In genomic region chr16:24075929-24076716, GRCh38 we compare ENCODE assay signal across 10 cellular contexts.
DNase-seq lines count a peak whose midpoint lies in the region; ATAC-seq, FAIRE-seq and TF ChIP-seq lines count a peak whose summit lies in the region.
"Had no signal": no experiment of that assay in that cellular context is flagged by ENCODE, and none has a peak within 500 bp of the region (broad histone marks: within the 10 kb centered on the region; RNA-seq: fewer than 3 reads in every experiment).

No MANE protein-coding gene starts in this region.

- no peak overlapping the region for H3K4me3 ChIP-seq in GM12865 (ENCODE audit: low read depth, low read length)
- no peak overlapping the region for H3K4me3 ChIP-seq in HAP-1
- H3K4me3 ChIP-seq in HepG2 (replicated peaks in 1 of 3; ENCODE audit: insufficient read depth in 1 of 3, low read depth in 2 of 3, low read length in 3 of 3): no peak overlapping the region
- no peak overlapping the region for H3K4me3 ChIP-seq in body of pancreas
- H3K4me3 ChIP-seq: skin epidermis had no signal

- H3K27ac ChIP-seq in RWPE1 (no peak overlapping the region), HepG2 (ENCODE audit: extremely low read length, insufficient read depth, low read length) (no peak overlapping the region), body of pancreas (no peak overlapping the region)
- H3K27ac ChIP-seq: skin epidermis had no signal

- H3K27me3 Mint-ChIP-seq in memory B cell: no peaks in the 10 kb centered on the region

- TF ChIP-seq CTCF in GM12865 (IDR thresholded peaks at IDR 0.05; ENCODE audit: insufficient read depth, low read depth, low read length, missing control alignments) (no peak), RWPE1 (conservative IDR thresholded peaks at IDR 0.05; ENCODE audit: low read depth) (no peak), HepG2 (CRISPR knock-in tag; IDR thresholded peaks at IDR 0.05) (no peak), body of pancreas (IDR thresholded peaks at IDR 0.05) (no peak), D721Med (IDR thresholded peaks at IDR 0.05; ENCODE audit: insufficient read depth, missing control alignments) (no peak)

- CTCF ChIA-PET in RWPE1 (lab: Yijun Ruan, JAX) (interaction anchor here (0.7 kb wide), 1 partner anchor 8 kb away, joined by 3 read pairs; no protein-coding TSS in a partner anchor), HepG2 (lab: Yijun Ruan, JAX; ENCODE audit: low intra/inter-chr PET ratio, low total read pairs) (interaction anchor here (0.7 kb wide), 1 partner anchor 25 kb away, joined by 3 read pairs; no protein-coding TSS in a partner anchor)

- peak overlapping the region; percentile 68 for H3K4me3 Mint-ChIP-seq in memory B cell

- intact Hi-C loops in HepG2 (cut with micrococcal nuclease; ENCODE audit: unreplicated experiment): no loop called here
- intact Hi-C loops in body of pancreas (cut with DNase I): no loop called here

- ATAC-seq in memory B cell (ENCODE audit: low read depth): no peak
- ATAC-seq in GM19023 (IDR thresholded peaks at IDR 0.05; ENCODE audit: unreplicated experiment): no peak
- no peak for ATAC-seq in HepG2
- ATAC-seq in body of pancreas: no peak

- DNase-seq in GM12865 (ENCODE audit: low read depth) (peak; percentile 34), HAP-1 (ENCODE audit: low spot score in 2 of 2) (peak; percentile 26 to 59), RWPE1 (ENCODE audit: low spot score) (peak; percentile 22), memory B cell (ENCODE audit: low spot score in 2 of 2) (no peak), HepG2 (ENCODE audit: low spot score) (no peak), body of pancreas (no peak), D721Med (ENCODE audit: insufficient read length, low spot score) (no peak)
- DNase-seq: NCI-H2107 had no signal

- TF ChIP-seq RAD21 in HepG2 (CRISPR knock-in tag; IDR thresholded peaks at IDR 0.05): no peak

- H3K9ac ChIP-seq in HepG2 (ENCODE audit: insufficient read depth, low read depth, low read length): no peak overlapping the region

- TF ChIP-seq EP300 in HepG2 (IDR thresholded peaks at IDR 0.05; ENCODE audit: low read depth in 2 of 2, low read length in 2 of 2) (no peak), HepG2 (CRISPR knock-in tag; IDR thresholded peaks at IDR 0.05; ENCODE audit: borderline replicate concordance) (no peak)

- H3K27me3 ChIP-seq in HAP-1 (ENCODE audit: low read depth): no peaks in the 10 kb centered on the region
- 0 out of 5 replicates have a peak, but pooled peaks cover 0 to 3% of the 10 kb centered on the region in 2 experiments for H3K27me3 ChIP-seq in HepG2 (ENCODE audit: control insufficient read depth in 1 of 2, insufficient read depth in 2 of 2, low read length in 2 of 2)
- H3K27me3 ChIP-seq in body of pancreas: no peaks in the 10 kb centered on the region

- H4K20me1 ChIP-seq in HepG2 (ENCODE audit: insufficient read depth, low read length): no peaks in the 10 kb centered on the region

- 0% methylated on average over 6 of the region's 6 CpGs for WGBS in HepG2 (ENCODE audit: low lambda C conversion rate)
- 28 to 40% methylated on average over 6 of the region's 6 CpGs for WGBS in body of pancreas, 2 donors

- H3K79me2 ChIP-seq in HepG2 (ENCODE audit: insufficient read depth, low read length): no peaks in the 10 kb centered on the region

- no peak overlapping the region for H2AFZ ChIP-seq in HepG2 (ENCODE audit: low read length)

- no peak for TF ChIP-seq POLR2A in HepG2 (IDR thresholded peaks at IDR 0.05; ENCODE audit: insufficient read depth in 1 of 2, low read depth in 2 of 2, low read length in 2 of 2)
- TF ChIP-seq POLR2A in body of pancreas (IDR thresholded peaks at IDR 0.05): no peak

- peaks cover 59% of the 10 kb centered on the region for H3K4me1 Mint-ChIP-seq in memory B cell

- POLR2A ChIA-PET in RWPE1 (lab: Yijun Ruan, JAX; ENCODE audit: low non-redundant PET) (no interaction called here), HepG2 (lab: Yijun Ruan, JAX) (no interaction called here)

- H3K9me3 Mint-ChIP-seq in memory B cell: no peaks in the 10 kb centered on the region

- H3K36me3 ChIP-seq in HAP-1 (replicated peaks) (no peaks in the 10 kb centered on the region), HepG2 (replicated peaks in 1 of 2; ENCODE audit: control insufficient read depth in 1 of 2, insufficient read depth in 2 of 2, low read length in 2 of 2) (no peaks in the 10 kb centered on the region), body of pancreas (replicated peaks in 1 of 2; ENCODE audit: insufficient read depth in 1 of 2, low read depth in 2 of 2) (no peaks in the 10 kb centered on the region)

- BruUV-seq in HepG2 (replicated peaks; lab: Mats Ljungman, UMichigan): no TSS peak

- H3K4me1 ChIP-seq in HAP-1 (peaks cover 4% of the 10 kb centered on the region), HepG2 (ENCODE audit: insufficient read depth, low read length) (no peaks in the 10 kb centered on the region), body of pancreas (no peaks in the 10 kb centered on the region)

- H3K4me2 ChIP-seq in HepG2 (ENCODE audit: low read depth, low read length): no peak overlapping the region

- peaks cover 16% of the 10 kb centered on the region for H3K36me3 Mint-ChIP-seq in memory B cell

- peak overlapping the region; percentile 97 for H3K27ac Mint-ChIP-seq in memory B cell

- H3K9me3 ChIP-seq in HAP-1 (no peaks in the 10 kb centered on the region), HepG2 (ENCODE audit: low read length) (no peaks in the 10 kb centered on the region), body of pancreas (no peaks in the 10 kb centered on the region)

- in situ Hi-C loops in HAP-1 (cut with MboI; ENCODE audit: low sequenced_read_pairs): no loop called here
- in situ Hi-C loops in HepG2 (cut with HindIII; ENCODE audit: extremely low pct_ligation_motif_present, low pct_unique_long_range_greater_than_20kb): loop anchor here (10.0 kb wide), 1 partner anchor 179 kb away; the partner anchor contains the start of gene CACNG3

- FAIRE-seq in HepG2 (lab: Jason Lieb, UNC) (no peak), D721Med (lab: Jason Lieb, UNC) (no peak)

TF ChIP-seq in HepG2, 621 proteins besides CTCF, POLR2A, EP300 and RAD21:
- no peak for TF ChIP-seq NR0B2 (CRISPR knock-in tag; IDR thresholded peaks at IDR 0.05)
- TF ChIP-seq U2AF1 (optimal IDR thresholded peaks at IDR 0.05; ENCODE audit: low read depth, low read length): no peak
- no peak for TF ChIP-seq MXD1 (CRISPR knock-in tag; IDR thresholded peaks at IDR 0.05)
- no peak for TF ChIP-seq ZNF484 (CRISPR knock-in tag; IDR thresholded peaks at IDR 0.05; ENCODE audit: borderline replicate concordance, low read depth)
- no peak for TF ChIP-seq ELF1 (CRISPR knock-in tag; IDR thresholded peaks at IDR 0.05)
- TF ChIP-seq EED (CRISPR knock-in tag; IDR thresholded peaks at IDR 0.05): no peak
- no peak for TF ChIP-seq ZNF7 (CRISPR knock-in tag; IDR thresholded peaks at IDR 0.05)
- TF ChIP-seq STAG1 (CRISPR knock-in tag; IDR thresholded peaks at IDR 0.05): no peak
- no peak for TF ChIP-seq TCF12 (IDR thresholded peaks at IDR 0.05)
- TF ChIP-seq TCF12 (CRISPR knock-in tag; IDR thresholded peaks at IDR 0.05): no peak
- TF ChIP-seq THAP11 (CRISPR knock-in tag; IDR thresholded peaks at IDR 0.05): no peak
- TF ChIP-seq ZNF749 (CRISPR knock-in tag; IDR thresholded peaks at IDR 0.05; ENCODE audit: borderline replicate concordance): no peak
- no peak for TF ChIP-seq NFE2 (CRISPR knock-in tag; IDR thresholded peaks at IDR 0.05)
- no peak for TF ChIP-seq ATF2 (CRISPR knock-in tag; IDR thresholded peaks at IDR 0.05)

Comparison
In these comparisons a context has a peak if more than half of its experiments do, and no peak if none do; other contexts are left out.
1. DNase-seq: peak in GM12865 (single experiment), HAP-1 (2 of 2) and RWPE1 (single experiment); none in memory B cell (0 of 2), HepG2 (single experiment), body of pancreas (0 of 4) and D721Med (single experiment).